In genomic region chr4:22708961-22709360, GRCh38 we compare ENCODE assay signal across 31 cellular contexts. TPM values are rescaled to one million over a fixed set of nuclear protein-coding genes. Genes with fewer than 3 reads are reported as not detected.
"Had no signal": no experiment of that assay in that cellular context is flagged by ENCODE, and none has a peak within 500 bp of the region (broad histone marks: within the 10 kb centered on the region; RNA-seq: fewer than 3 reads in every experiment).

No MANE protein-coding gene starts in this region.

- H3K9me3 ChIP-seq: ascending aorta had no signal

- ATAC-seq: activated CD8-positive, alpha-beta memory T cell treated with anti-CD3 and anti-CD28 coated beads, Interleukin-2, amount 10 ng/mL, durations not matched to agents 7 days and 5 days; activated CD8-positive, alpha-beta T cell treated with anti-CD3 and anti-CD28 coated beads, Interleukin-2, amount 10 ng/mL, durations not matched to agents 7 days and 5 days; activated naive CD8-positive, alpha-beta T cell treated with anti-CD3 and anti-CD28 coated beads, Interleukin-2, amount 50 U/mL, for 24 hours had no signal

- H3K36me3 ChIP-seq: ascending aorta, cardiac muscle cell had no signal

- H3K4me1 ChIP-seq: ascending aorta had no signal

- FAIRE-seq: bronchial epithelial cell, TTC549 had no signal

- H3K27ac ChIP-seq: ascending aorta, cardiac muscle cell, VCaP had no signal

- DNase-seq: activated B cell treated with CpG ODN at 0.5 μM for 24 hours; activated CD4-positive, alpha-beta memory T cell treated with anti-CD3 and anti-CD28 coated beads, Interleukin-2, amount 10 ng/mL, durations not matched to agents 7 days and 5 days; activated CD4-positive, alpha-beta T cell treated with anti-CD3 and anti-CD28 coated beads for 48 hours; activated CD4-positive, alpha-beta T cell treated with anti-CD3 and anti-CD28 coated beads, Interleukin-2, amount 10 ng/mL, durations not matched to agents 7 days and 5 days; activated CD4-positive, alpha-beta T cell treated with anti-CD3 and anti-CD28 coated beads, Interleukin-2, amount 50 U/mL, for 48 hours; activated CD4-positive, CD25-positive, alpha-beta regulatory T cell treated with anti-CD3 and anti-CD28 coated beads, Interleukin-2, amount 50 U/mL, for 72 hours; activated CD8-positive, alpha-beta memory T cell treated with anti-CD3 and anti-CD28 coated beads for 24 hours; activated CD8-positive, alpha-beta memory T cell treated with anti-CD3 and anti-CD28 coated beads, Interleukin-2, amount 10 ng/mL, durations not matched to agents 7 days and 5 days; activated CD8-positive, alpha-beta memory T cell treated with anti-CD3 and anti-CD28 coated beads, Interleukin-2, amount 50 U/mL, for 48 hours; activated CD8-positive, alpha-beta T cell treated with anti-CD3 and anti-CD28 coated beads, Interleukin-2, amount 10 ng/mL, durations not matched to agents 7 days and 5 days; activated effector memory CD4-positive, alpha-beta T cell treated with Interleukin-2 at 50 U/mL for 16 hours; activated gamma-delta T cell; activated naive CD4-positive, alpha-beta T cell treated with anti-CD3 and anti-CD28 coated beads, Interleukin-2, amount 10 ng/mL, durations not matched to agents 7 days and 5 days; activated naive CD4-positive, alpha-beta T cell treated with Interleukin-2 at 50 U/mL for 16 hours; activated naive CD8-positive, alpha-beta T cell treated with anti-CD3 and anti-CD28 coated beads, Interleukin-2, amount 10 ng/mL, durations not matched to agents 7 days and 5 days; activated naive CD8-positive, alpha-beta T cell treated with anti-CD3 and anti-CD28 coated beads, Interleukin-2, amount 50 U/mL, for 24 hours; activated T-cell treated with anti-CD3 and anti-CD28 coated beads, Interleukin-2, amount 50 U/mL, for 24 hours; activated T-cell treated with anti-CD3 and anti-CD28 coated beads, Interleukin-2, amount 50 U/mL, for 48 hours; amygdala; anterior cingulate cortex; caudate nucleus; cerebellar nuclear complex; T-helper 1 cell; T-helper 2 cell; T-helper 9 cell had no signal

- H3K27me3 ChIP-seq: ascending aorta, cardiac muscle cell had no signal

- H3K4me3 ChIP-seq: ascending aorta, cardiac muscle cell had no signal

RNA-seq across cellular contexts. Expression of gene GBA3, which starts 16.2 kb away (rescaled TPM):
- total RNA-seq: activated B cell treated with CpG ODN at 0.5 μM for 24 hours; activated CD4-positive, alpha-beta memory T cell treated with anti-CD3 and anti-CD28 coated beads, Interleukin-2, amount 10 ng/mL, durations not matched to agents 7 days and 5 days; activated CD4-positive, alpha-beta T cell treated with anti-CD3 and anti-CD28 coated beads, Interleukin-2, amount 10 ng/mL, durations not matched to agents 7 days and 5 days; activated CD8-positive, alpha-beta memory T cell treated with anti-CD3 and anti-CD28 coated beads, Interleukin-2, amount 10 ng/mL, durations not matched to agents 7 days and 5 days; activated CD8-positive, alpha-beta T cell treated with anti-CD3 and anti-CD28 coated beads, Interleukin-2, amount 10 ng/mL, durations not matched to agents 7 days and 5 days; activated naive CD8-positive, alpha-beta T cell treated with anti-CD3 and anti-CD28 coated beads, Interleukin-2, amount 10 ng/mL, durations not matched to agents 7 days and 5 days; ascending aorta; cardiac muscle cell; chondrocyte had no signal
- polyA plus RNA-seq: cardiac muscle cell had no signal
